Comparison of ENCODE assay signal across 9 cellular contexts in genomic region chr1:21319447-21320407, GRCh38. TPM values are rescaled to one million over a fixed set of nuclear protein-coding genes. Genes with fewer than 3 reads are reported as not detected.
DNase-seq lines count a peak whose midpoint lies in the region; ATAC-seq and TF ChIP-seq lines count a peak whose summit lies in the region.
"Had no signal": no experiment of that assay in that cellular context is flagged by ENCODE, and none has a peak within 500 bp of the region (broad histone marks: within the 10 kb centered on the region; RNA-seq: fewer than 3 reads in every experiment).

No MANE protein-coding gene starts in this region.

- no peak for TF ChIP-seq POLR2A in heart left ventricle (IDR thresholded peaks at IDR 0.05)

- H3K4me3 ChIP-seq in heart left ventricle = no peak overlapping the region
- H3K4me3 ChIP-seq in retinal pigment epithelial cell (ENCODE audit: low read length) = no peak overlapping the region

- 75 to 83% (median 78%) methylated on average over 24 of the region's 24 CpGs for WGBS in heart left ventricle, 4 donors

- peak overlapping the region; percentile 35 for H3K27ac ChIP-seq in VCaP
- peak overlapping the region; percentile 74 to 94 (median 80) for H3K27ac ChIP-seq in heart left ventricle

- H3K27me3 ChIP-seq in heart left ventricle = no peaks in the 10 kb centered on the region

- no peaks in the 10 kb centered on the region for H3K9me3 ChIP-seq in heart left ventricle

- peaks cover 46% of the 10 kb centered on the region for H3K4me1 Mint-ChIP-seq in activated T-cell treated with anti-CD3 and anti-CD28 coated beads, Interleukin-2, amount 50 U/mL, for 4 hours (ENCODE audit: low read depth)

- no peaks in the 10 kb centered on the region for H3K9me3 Mint-ChIP-seq in activated T-cell treated with anti-CD3 and anti-CD28 coated beads, Interleukin-2, amount 50 U/mL, for 4 hours

- DNase-seq in DMS53 (lab: John Stamatoyannopoulos, UW) = peak; percentile 71
- peak in 1 of 5 donors; percentile 55 for DNase-seq in heart left ventricle
- no peak for DNase-seq in retinal pigment epithelial cell (ENCODE audit: low read depth)
- no peak for DNase-seq in NOMO-1 treated with dmso at 0.1 percent for 144 hours (lab: John Stamatoyannopoulos, UW; ENCODE audit: unreplicated experiment)
- DNase-seq in NCI-H774 (lab: John Stamatoyannopoulos, UW) = no peak
- DNase-seq in activated T-cell treated with anti-CD3 and anti-CD28 coated beads, Interleukin-2, amount 50 U/mL, for 4 hours = no peak
- DNase-seq: left cardiac atrium had no signal

- H3K4me3 Mint-ChIP-seq in activated T-cell treated with anti-CD3 and anti-CD28 coated beads, Interleukin-2, amount 50 U/mL, for 4 hours = no peak overlapping the region

- intact Hi-C loops in heart left ventricle (cut with DNase I) = loop anchor here in 2 of 10 donors (5.0 kb wide), 1 partner anchor 37 kb away; no protein-coding TSS in a partner anchor

- ATAC-seq in heart left ventricle (peak in 1 of 4 donors; percentile 8), GM18517 (IDR thresholded peaks at IDR 0.05; ENCODE audit: unreplicated experiment) (no peak)
- no peak for ATAC-seq in activated T-cell treated with anti-CD3 and anti-CD28 coated beads, Interleukin-2, amount 50 U/mL, for 4 hours

- TF ChIP-seq CTCF in VCaP (conservative IDR thresholded peaks at IDR 0.05) (no peak), heart left ventricle (IDR thresholded peaks at IDR 0.05) (peak in 2 of 12 donors; percentile 5 to 18), retinal pigment epithelial cell (conservative IDR thresholded peaks at IDR 0.05; ENCODE audit: low read depth, low read length) (peak; percentile 13)

- H3K36me3 Mint-ChIP-seq in activated T-cell treated with anti-CD3 and anti-CD28 coated beads, Interleukin-2, amount 50 U/mL, for 4 hours (ENCODE audit: insufficient read depth) = peaks cover 9% of the 10 kb centered on the region

- no peaks in the 10 kb centered on the region for H3K27me3 Mint-ChIP-seq in activated T-cell treated with anti-CD3 and anti-CD28 coated beads, Interleukin-2, amount 50 U/mL, for 4 hours (ENCODE audit: low read depth)

- H3K4me1 ChIP-seq in heart left ventricle = peaks cover 7 to 88% (median 73%) of the 10 kb centered on the region in 12 donors

- H3K36me3 ChIP-seq in heart left ventricle = no peaks in the 10 kb centered on the region

RNA-seq across cellular contexts. Expression of gene ECE1, which starts 29.5 kb away (rescaled TPM):
- 100 to 1,000 TPM in 1 of 9 donors, 10 to 100 TPM in 8; 37.3 to 140 (median 59.4) TPM for total RNA-seq in heart left ventricle
- 10 to 100 TPM; 38.4 to 61.3 TPM for polyA plus RNA-seq in heart left ventricle
- total RNA-seq in activated T-cell treated with anti-CD3 and anti-CD28 coated beads, Interleukin-2, amount 50 U/mL, for 4 hours = 100 to 1,000 TPM; 121 to 168 (median 149) TPM
